16 cellular contexts compared by ENCODE assay signal in genomic region chr5:42517164-42517563, GRCh38.
"Had no signal": no experiment of that assay in that cellular context is flagged by ENCODE, and none has a peak within 500 bp of the region (broad histone marks: within the 10 kb centered on the region; RNA-seq: fewer than 3 reads in every experiment).

No MANE protein-coding gene starts in this region.

- H3K4me1 ChIP-seq: upper lobe of right lung had no signal

- DNase-seq: central memory CD4-positive, alpha-beta T cell; cortex of kidney; dorsolateral prefrontal cortex; effector CD8-positive, alpha-beta T cell; foreskin melanocyte; heart left ventricle; hypothalamus; left ventricle myocardium superior; naive thymus-derived CD4-positive, alpha-beta T cell; stimulated activated CD4-positive, alpha-beta T cell treated with anti-CD3 and anti-CD28 coated beads, Interleukin-4, amount 100 ng/mL, for 1 hour; stimulated activated CD8-positive, alpha-beta memory T cell treated with anti-CD3 and anti-CD28 coated beads, Interleukin-4, amount 100 ng/mL, for 48 hours; stimulated activated naive CD8-positive, alpha-beta T cell treated with anti-CD3 and anti-CD28 coated beads, Interleukin-15, Interleukin-2, amounts not matched to agents 100 U/mL and 50 U/mL, for 24 hours; tibial artery; upper lobe of right lung had no signal

- H3K9me3 ChIP-seq: heart left ventricle, neutrophil, tibial artery, upper lobe of right lung had no signal

- H3K4me3 Mint-ChIP-seq: naive thymus-derived CD4-positive, alpha-beta T cell; stimulated activated effector memory CD8-positive, alpha-beta T cell treated with anti-CD3 and anti-CD28 coated beads, Interleukin-12 subunit alpha, Interleukin-12 subunit beta, amount 100 ng/mL, for 72 hours had no signal

- H3K4me1 Mint-ChIP-seq: stimulated activated effector memory CD8-positive, alpha-beta T cell treated with anti-CD3 and anti-CD28 coated beads, Interleukin-12 subunit alpha, Interleukin-12 subunit beta, amount 100 ng/mL, for 72 hours had no signal

- H3K27ac Mint-ChIP-seq: naive thymus-derived CD4-positive, alpha-beta T cell; stimulated activated effector memory CD8-positive, alpha-beta T cell treated with anti-CD3 and anti-CD28 coated beads, Interleukin-12 subunit alpha, Interleukin-12 subunit beta, amount 100 ng/mL, for 72 hours had no signal

- H3K9me3 Mint-ChIP-seq: naive thymus-derived CD4-positive, alpha-beta T cell; stimulated activated effector memory CD8-positive, alpha-beta T cell treated with anti-CD3 and anti-CD28 coated beads, Interleukin-12 subunit alpha, Interleukin-12 subunit beta, amount 100 ng/mL, for 72 hours had no signal

- H3K36me3 ChIP-seq: heart left ventricle, neutrophil, tibial artery, upper lobe of right lung had no signal

- H3K27ac ChIP-seq: dorsolateral prefrontal cortex, neutrophil, tibial artery, upper lobe of right lung had no signal

- ATAC-seq: left ventricle myocardium superior; naive thymus-derived CD4-positive, alpha-beta T cell; stimulated activated effector memory CD8-positive, alpha-beta T cell treated with anti-CD3 and anti-CD28 coated beads, Interleukin-12 subunit alpha, Interleukin-12 subunit beta, amount 100 ng/mL, for 72 hours; stimulated activated naive CD8-positive, alpha-beta T cell treated with anti-CD3 and anti-CD28 coated beads, Interleukin-15, Interleukin-2, amounts not matched to agents 100 U/mL and 50 U/mL, for 24 hours; upper lobe of right lung had no signal

- H3K36me3 Mint-ChIP-seq: naive thymus-derived CD4-positive, alpha-beta T cell; stimulated activated effector memory CD8-positive, alpha-beta T cell treated with anti-CD3 and anti-CD28 coated beads, Interleukin-12 subunit alpha, Interleukin-12 subunit beta, amount 100 ng/mL, for 72 hours had no signal

- H3K27me3 ChIP-seq: dorsolateral prefrontal cortex, heart left ventricle, neutrophil, tibial artery, upper lobe of right lung had no signal

- H3K4me3 ChIP-seq: dorsolateral prefrontal cortex, heart left ventricle, tibial artery, upper lobe of right lung had no signal
